ENCODE assay signal across 14 cellular contexts in genomic region chr1:235892080-235892670, GRCh38. TPM values are rescaled to one million over a fixed set of nuclear protein-coding genes. Genes with fewer than 3 reads are reported as not detected.
DNase-seq lines count a peak whose midpoint lies in the region; ATAC-seq and TF ChIP-seq lines count a peak whose summit lies in the region.
"Had no signal": no experiment of that assay in that cellular context is flagged by ENCODE, and none has a peak within 500 bp of the region (broad histone marks: within the 10 kb centered on the region; RNA-seq: fewer than 3 reads in every experiment).

No MANE protein-coding gene starts in this region.

- no peak for DNase-seq in CD14-positive monocyte (ENCODE audit: low spot score)
- no peak for DNase-seq in G401 (ENCODE audit: low spot score)
- no peak for DNase-seq in germinal center (ENCODE audit: low spot score)
- no peak for DNase-seq in heart left ventricle
- DNase-seq: activated CD4-positive, CD25-positive, alpha-beta regulatory T cell; activated T-cell treated with anti-CD3 and anti-CD28 coated beads, Interleukin-2, amount 50 U/mL, for 48 hours; DMS153; stimulated activated CD8-positive, alpha-beta memory T cell treated with anti-CD3 and anti-CD28 coated beads, Interleukin-4, amount 100 ng/mL, for 48 hours had no signal

- H3K9me3 ChIP-seq in heart left ventricle: no peaks in the 10 kb centered on the region
- H3K9me3 ChIP-seq: prostate gland had no signal

- H3K4me3 ChIP-seq in heart left ventricle: no peak overlapping the region
- H3K4me3 ChIP-seq: prostate gland had no signal

- intact Hi-C loops in CD14-positive monocyte (cut with micrococcal nuclease): no loop called here
- intact Hi-C loops in heart left ventricle (cut with DNase I): no loop called here

- peaks cover 0 to 2% (median 0%) of the 10 kb centered on the region in 3 donors for H3K27me3 Mint-ChIP-seq in CD14-positive monocyte (ENCODE audit: low read depth in 3 of 3)

- WGBS in heart left ventricle, 4 donors: 80 to 96% (median 86%) methylated on average over 7 of the region's 7 CpGs

- H3K27ac Mint-ChIP-seq in CD14-positive monocyte: peak overlapping the region; percentile 94 to 98 (median 97)
- H3K27ac Mint-ChIP-seq: mesothelial cell of epicardium had no signal

- TF ChIP-seq POLR2A in heart left ventricle (IDR thresholded peaks at IDR 0.05): no peak

- H3K27ac ChIP-seq in layer of hippocampus (ENCODE audit: low read depth, low read length) (peak overlapping the region; percentile 52), heart left ventricle (peak overlapping the region in 1 of 12 donors; percentile 81)
- H3K27ac ChIP-seq: prostate gland had no signal

- H3K4me3 Mint-ChIP-seq in CD14-positive monocyte: no peak overlapping the region
- H3K4me3 Mint-ChIP-seq: mesothelial cell of epicardium had no signal

- in situ Hi-C loops in G401 (cut with HindIII; ENCODE audit: low sequenced_read_pairs): no loop called here

- H3K36me3 ChIP-seq in heart left ventricle: no peaks in the 10 kb centered on the region
- H3K36me3 ChIP-seq: prostate gland had no signal

- H3K4me1 ChIP-seq in heart left ventricle: peaks cover 0 to 28% (median 0%) of the 10 kb centered on the region in 12 donors
- H3K4me1 ChIP-seq: prostate gland had no signal

- H3K4me1 Mint-ChIP-seq in CD14-positive monocyte: peaks cover 51% of the 10 kb centered on the region
- H3K4me1 Mint-ChIP-seq: mesothelial cell of epicardium had no signal

- ATAC-seq in GM19023 (IDR thresholded peaks at IDR 0.05; ENCODE audit: unreplicated experiment): peak; percentile 29
- ATAC-seq in HG03045 (IDR thresholded peaks at IDR 0.05; ENCODE audit: unreplicated experiment): peak; percentile 53
- no peak for ATAC-seq in HG03097 (IDR thresholded peaks at IDR 0.05; ENCODE audit: low FRiP score, unreplicated experiment)
- ATAC-seq in heart left ventricle: no peak

- peaks cover 0 to 2% (median 0%) of the 10 kb centered on the region in 7 donors for H3K9me3 Mint-ChIP-seq in CD14-positive monocyte
- H3K9me3 Mint-ChIP-seq: mesothelial cell of epicardium had no signal

- H3K27me3 ChIP-seq in layer of hippocampus (ENCODE audit: control insufficient read depth, insufficient read depth, low read length) (no peaks in the 10 kb centered on the region), heart left ventricle (no peaks in the 10 kb centered on the region)

- no peak for TF ChIP-seq CTCF in CD14-positive monocyte (IDR thresholded peaks at IDR 0.05)
- TF ChIP-seq CTCF in heart left ventricle (IDR thresholded peaks at IDR 0.05): no peak

- H3K36me3 Mint-ChIP-seq in CD14-positive monocyte: peaks cover 0 to 3% of the 10 kb centered on the region in 2 donors
- H3K36me3 Mint-ChIP-seq: mesothelial cell of epicardium had no signal

RNA-seq across cellular contexts. Expression of gene LYST, which starts 25.5 kb away (rescaled TPM):
- polyA plus RNA-seq in CD14-positive monocyte (10 to 100 TPM; 46.3 to 67.9 TPM), heart left ventricle (1 to 10 TPM; 3.4 to 4.0 TPM)
- 0.58 and 0.68 TPM in 2 replicates for total RNA-seq in G401 (2014; rRNA removed; shearing (Covaris generic))
- 10 to 100 TPM in 6 of 9 donors, 1 to 10 TPM in 3; 6.9 to 22.5 (median 12.0) TPM for total RNA-seq in heart left ventricle

Comparison
In these comparisons a context has a peak if more than half of its experiments do, and no peak if none do; other contexts are left out.
1. ATAC-seq: peak in GM19023 (single experiment) and HG03045 (single experiment); none in HG03097 (single experiment) and heart left ventricle (0 of 4).